Comparison of ENCODE assay signal across 8 cellular contexts in the genomic region with DNA sequence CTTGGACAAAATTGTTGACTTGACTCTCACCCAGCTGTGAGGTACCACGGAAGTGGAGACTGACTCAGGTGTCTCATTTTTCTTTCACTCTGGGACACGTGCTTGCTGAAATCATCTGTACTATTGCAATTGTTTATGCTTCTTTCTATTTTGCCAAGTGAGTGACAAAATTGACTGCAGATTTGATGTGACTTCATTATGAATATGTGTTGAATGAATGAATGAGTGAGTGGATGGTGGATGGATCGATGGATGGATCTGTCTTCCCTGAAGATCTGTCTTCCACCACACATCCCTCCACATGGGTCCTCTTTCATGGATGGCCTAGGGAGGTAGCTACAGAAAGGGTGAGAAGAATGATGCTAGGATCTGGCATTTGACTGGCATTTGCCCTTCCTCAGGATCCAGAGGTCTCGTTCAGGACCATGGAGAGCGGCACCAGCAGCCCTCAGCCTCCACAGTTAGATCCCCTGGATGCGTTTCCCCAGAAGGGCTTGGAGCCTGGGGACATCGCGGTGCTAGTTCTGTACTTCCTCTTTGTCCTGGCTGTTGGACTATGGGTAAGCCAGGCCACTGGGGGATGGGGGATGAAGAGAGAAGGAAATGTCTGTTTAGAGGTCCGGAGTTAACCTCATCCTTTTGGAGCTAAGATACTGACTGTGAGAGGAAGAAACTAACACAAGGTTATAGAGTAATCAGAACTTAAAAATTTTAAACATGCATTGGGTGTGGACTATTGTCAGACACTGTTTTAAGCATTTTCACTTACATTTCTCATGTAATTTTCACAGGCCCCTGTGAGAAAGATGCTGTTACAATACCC. TPM values are rescaled to one million over a fixed set of nuclear protein-coding genes. Genes with fewer than 3 reads are reported as not detected.
A peak's percentile ranks its signal among the peaks of the same experiment; 100 is the strongest.
DNase-seq lines count a peak whose midpoint lies in the region; ATAC-seq and TF ChIP-seq lines count a peak whose summit lies in the region.

No MANE protein-coding gene starts in this region.

- ATAC-seq in left cardiac atrium = peak in 1 of 2 donors; percentile 51
- no peak for ATAC-seq in GM18511 (IDR thresholded peaks at IDR 0.05; ENCODE audit: unreplicated experiment)

- H3K4me1 Mint-ChIP-seq in activated T-helper 1 cell treated with anti-CD3 and anti-CD28 coated beads, Interleukin-12 subunit alpha, Interleukin-12 subunit beta, Interleukin-2, Interleukin-4 antibody, amounts not matched to agents 30 ng/mL and 10 ng/mL and 1 ng/mL, durations not matched to agents 14 hours and 24 hours and 36 hours (ENCODE audit: low read depth) = no peaks in the 10 kb centered on the region
- H3K4me1 Mint-ChIP-seq in CD14-positive monocyte = no peaks in the 10 kb centered on the region

- H3K36me3 Mint-ChIP-seq in activated T-helper 1 cell treated with anti-CD3 and anti-CD28 coated beads, Interleukin-12 subunit alpha, Interleukin-12 subunit beta, Interleukin-2, Interleukin-4 antibody, amounts not matched to agents 30 ng/mL and 10 ng/mL and 1 ng/mL, durations not matched to agents 14 hours and 24 hours and 36 hours (ENCODE audit: low read depth) = no peaks in the 10 kb centered on the region
- H3K36me3 Mint-ChIP-seq in CD14-positive monocyte = no peaks in the 10 kb centered on the region

- peaks cover 3% of the 10 kb centered on the region for H3K27me3 Mint-ChIP-seq in activated T-helper 1 cell treated with anti-CD3 and anti-CD28 coated beads, Interleukin-12 subunit alpha, Interleukin-12 subunit beta, Interleukin-2, Interleukin-4 antibody, amounts not matched to agents 30 ng/mL and 10 ng/mL and 1 ng/mL, durations not matched to agents 14 hours and 24 hours and 36 hours (ENCODE audit: insufficient read depth)
- H3K27me3 Mint-ChIP-seq in CD14-positive monocyte (ENCODE audit: low read depth in 3 of 3) = peaks cover 1 to 4% (median 4%) of the 10 kb centered on the region in 3 donors

- intact Hi-C loops in activated T-helper 1 cell treated with anti-CD3 and anti-CD28 coated beads, Interleukin-12 subunit alpha, Interleukin-12 subunit beta, Interleukin-2, Interleukin-4 antibody, amounts not matched to agents 30 ng/mL and 10 ng/mL and 1 ng/mL, durations not matched to agents 14 hours and 24 hours and 36 hours (cut with micrococcal nuclease) = no loop called here
- intact Hi-C loops in left cardiac atrium (cut with DNase I) = no loop called here
- intact Hi-C loops in CD14-positive monocyte (cut with micrococcal nuclease) = no loop called here

- POLR2A ChIA-PET in GM10248 (lab: Yijun Ruan, JAX) = no interaction called here

- H3K27ac Mint-ChIP-seq in activated T-helper 1 cell treated with anti-CD3 and anti-CD28 coated beads, Interleukin-12 subunit alpha, Interleukin-12 subunit beta, Interleukin-2, Interleukin-4 antibody, amounts not matched to agents 30 ng/mL and 10 ng/mL and 1 ng/mL, durations not matched to agents 14 hours and 24 hours and 36 hours = no peak overlapping the region
- H3K27ac Mint-ChIP-seq in CD14-positive monocyte = no peak overlapping the region

- DNase-seq in GM10248 (ENCODE audit: extremely low spot score) (peak; percentile 66), NOMO-1 treated with DMSO at 0.1 percent for 48 hours (lab: John Stamatoyannopoulos, UW; ENCODE audit: unreplicated experiment) (peak; percentile 33), left cardiac atrium (peak; percentile 59), CD14-positive monocyte (ENCODE audit: low spot score) (no peak), NCI-H1417 (lab: John Stamatoyannopoulos, UW) (no peak)
- peak; percentile 13 for DNase-seq in activated T-helper 1 cell treated with anti-CD3 and anti-CD28 coated beads, Interleukin-12 subunit alpha, Interleukin-12 subunit beta, Interleukin-2, Interleukin-4 antibody, amounts not matched to agents 30 ng/mL and 10 ng/mL and 1 ng/mL, durations not matched to agents 14 hours and 24 hours and 36 hours (ENCODE audit: low spot score)
- peak; percentile 40 for DNase-seq in stimulated activated CD4-positive, alpha-beta T cell treated with anti-CD3 and anti-CD28 coated beads, Interleukin-1b, Interleukin-23, amount 100 ng/mL, for 48 hours

- TF ChIP-seq CTCF in GM10248 (IDR thresholded peaks at IDR 0.05; ENCODE audit: control extremely low read depth, extremely low read depth, low read depth, missing control alignments) (no peak), CD14-positive monocyte (IDR thresholded peaks at IDR 0.05) (no peak)

- H3K4me3 Mint-ChIP-seq in activated T-helper 1 cell treated with anti-CD3 and anti-CD28 coated beads, Interleukin-12 subunit alpha, Interleukin-12 subunit beta, Interleukin-2, Interleukin-4 antibody, amounts not matched to agents 30 ng/mL and 10 ng/mL and 1 ng/mL, durations not matched to agents 14 hours and 24 hours and 36 hours = no peak overlapping the region
- no peak overlapping the region for H3K4me3 Mint-ChIP-seq in CD14-positive monocyte

- CTCF ChIA-PET in GM10248 (lab: Yijun Ruan, JAX) = no interaction called here

- H3K9me3 Mint-ChIP-seq in activated T-helper 1 cell treated with anti-CD3 and anti-CD28 coated beads, Interleukin-12 subunit alpha, Interleukin-12 subunit beta, Interleukin-2, Interleukin-4 antibody, amounts not matched to agents 30 ng/mL and 10 ng/mL and 1 ng/mL, durations not matched to agents 14 hours and 24 hours and 36 hours = peaks cover 5% of the 10 kb centered on the region
- no peaks in the 10 kb centered on the region for H3K9me3 Mint-ChIP-seq in CD14-positive monocyte

RNA-seq across cellular contexts. Expression of gene SLC5A11, which starts 12.7 kb away (rescaled TPM):
- 0.07 and 0.10 TPM in 2 replicates for total RNA-seq in activated T-helper 1 cell treated with anti-CD3 and anti-CD28 coated beads, Interleukin-12 subunit alpha, Interleukin-12 subunit beta, Interleukin-2, Interleukin-4 antibody, amounts not matched to agents 30 ng/mL and 10 ng/mL and 1 ng/mL, durations not matched to agents 14 hours and 24 hours and 36 hours
- not detected for total RNA-seq in left cardiac atrium
- not detected for polyA plus RNA-seq in CD14-positive monocyte

Comparison
In these comparisons a context has a peak if more than half of its experiments do, and no peak if none do; other contexts are left out.
1. DNase-seq: peak in GM10248 (single experiment), NOMO-1 treated with DMSO at 0.1 percent for 48 hours (single experiment), activated T-helper 1 cell treated with anti-CD3 and anti-CD28 coated beads, Interleukin-12 subunit alpha, Interleukin-12 subunit beta, Interleukin-2, Interleukin-4 antibody, amounts not matched to agents 30 ng/mL and 10 ng/mL and 1 ng/mL, durations not matched to agents 14 hours and 24 hours and 36 hours (single experiment), left cardiac atrium (single experiment) and stimulated activated CD4-positive, alpha-beta T cell treated with anti-CD3 and anti-CD28 coated beads, Interleukin-1b, Interleukin-23, amount 100 ng/mL, for 48 hours (single experiment); none in CD14-positive monocyte (single experiment) and NCI-H1417 (0 of 3).